Comparison of ENCODE assay signal across 11 cellular contexts in the genomic region with DNA sequence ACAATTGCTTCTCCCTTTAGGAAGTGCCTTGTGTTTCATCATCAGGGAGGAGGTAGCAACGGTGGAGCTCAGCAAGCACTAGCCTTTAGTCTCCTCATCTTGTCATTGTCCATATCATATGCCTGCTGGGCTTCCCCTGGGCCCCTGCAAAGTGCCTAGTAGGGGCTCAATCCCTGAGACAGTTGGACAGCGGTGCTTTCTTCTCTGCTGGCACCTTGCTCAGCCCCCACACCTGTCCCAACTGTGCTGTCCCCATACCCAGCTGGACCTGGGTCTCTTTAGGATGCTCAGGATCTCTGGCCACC. TPM values are rescaled to one million over a fixed set of nuclear protein-coding genes. Genes with fewer than 3 reads are reported as not detected.
A peak's percentile ranks its signal among the peaks of the same experiment; 100 is the strongest.
DNase-seq lines count a peak whose midpoint lies in the region; ATAC-seq and TF ChIP-seq lines count a peak whose summit lies in the region.
"Had no signal": no experiment of that assay in that cellular context is flagged by ENCODE, and none has a peak within 500 bp of the region (broad histone marks: within the 10 kb centered on the region; RNA-seq: fewer than 3 reads in every experiment).

No MANE protein-coding gene starts in this region.

- intact Hi-C loops in activated CD8-positive, alpha-beta T cell treated with anti-CD3 and anti-CD28 coated beads for 36 hours (cut with micrococcal nuclease): loop anchor here (5.0 kb wide), 1 partner anchor 64 kb away; no protein-coding TSS in a partner anchor
- intact Hi-C loops in mammary epithelial cell (cut with micrococcal nuclease): no loop called here

- CTCF ChIA-PET in activated CD8-positive, alpha-beta T cell treated with anti-CD3 and anti-CD28 coated beads for 36 hours (lab: Charles Lee): interaction anchor here (1.1 to 3.6 kb wide), 13 partner anchors 10 to 123 kb away, joined by 3 to 68 read pairs (median 7); partner anchors contain the start of genes ABCF2, CHPF2 and GBX1
- CTCF ChIA-PET in HEK293T (lab: Yijun Ruan, JAX) (interaction anchor here (0.9 to 2.3 kb wide), 2 partner anchors 9 to 16 kb away, joined by 4 to 26 read pairs; partner anchors contain the start of gene ABCF2), mammary epithelial cell (lab: Charles Lee; ENCODE audit: low non-redundant PET) (no interaction called here)

- peaks cover 40% of the 10 kb centered on the region for H3K4me1 ChIP-seq in CD4-positive, CD25-positive, alpha-beta regulatory T cell (ENCODE audit: control insufficient read depth, insufficient read depth, low read length, poor library complexity, severe bottlenecking)
- H3K4me1 ChIP-seq in DOHH2 (ENCODE audit: control insufficient read depth, low read length) (peaks cover 38% of the 10 kb centered on the region), mammary epithelial cell (ENCODE audit: insufficient read depth, low read length) (peaks cover 4% of the 10 kb centered on the region)

- peaks cover 9% of the 10 kb centered on the region for H3K27me3 ChIP-seq in CD4-positive, CD25-positive, alpha-beta regulatory T cell (ENCODE audit: control insufficient read depth, insufficient read depth, low read length)
- H3K27me3 ChIP-seq in DOHH2 (ENCODE audit: control insufficient read depth, low read length) (peaks cover 40% of the 10 kb centered on the region), mammary epithelial cell (ENCODE audit: insufficient read depth, low read length) (peaks cover 2% of the 10 kb centered on the region)
- H3K27me3 ChIP-seq: MG63 had no signal

- H3K36me3 Mint-ChIP-seq in CD4-positive, CD25-positive, alpha-beta regulatory T cell: no peaks in the 10 kb centered on the region
- H3K36me3 Mint-ChIP-seq in activated CD8-positive, alpha-beta T cell treated with anti-CD3 and anti-CD28 coated beads for 36 hours (ENCODE audit: low read depth): peaks cover 6% of the 10 kb centered on the region
- peaks cover 2% of the 10 kb centered on the region for H3K36me3 Mint-ChIP-seq in memory B cell

- H4K20me1 ChIP-seq in DOHH2 (ENCODE audit: control insufficient read depth, insufficient read depth, low read depth, low read length) (peaks cover 8% of the 10 kb centered on the region; the same call in 1 of the 2 replicates), mammary epithelial cell (ENCODE audit: insufficient read depth, low read length) (no peaks in the 10 kb centered on the region)

- H3K36me3 ChIP-seq in CD4-positive, CD25-positive, alpha-beta regulatory T cell (ENCODE audit: control insufficient read depth, insufficient read depth, low read length): peaks cover under 1% of the 10 kb centered on the region
- H3K36me3 ChIP-seq in DOHH2 (ENCODE audit: control insufficient read depth, low read length): peaks cover 6% of the 10 kb centered on the region; the same call in 1 of the 2 replicates
- peaks cover 2% of the 10 kb centered on the region for H3K36me3 ChIP-seq in mammary epithelial cell (ENCODE audit: insufficient read depth, low read length)
- H3K36me3 ChIP-seq: MG63 had no signal

- no peak overlapping the region for H3K9ac ChIP-seq in mammary epithelial cell (ENCODE audit: insufficient read depth, low read length)

- no peaks in the 10 kb centered on the region for H3K79me2 ChIP-seq in DOHH2 (ENCODE audit: control insufficient read depth, low read length)
- H3K79me2 ChIP-seq in mammary epithelial cell (ENCODE audit: insufficient read depth, low read length): peaks cover 1% of the 10 kb centered on the region

- no peak overlapping the region for H3K4me3 ChIP-seq in CD4-positive, CD25-positive, alpha-beta regulatory T cell (ENCODE audit: low read depth, low read length)
- H3K4me3 ChIP-seq in DOHH2 (ENCODE audit: low read length): peak overlapping the region; percentile 19; the same call in 1 of the 2 replicates
- no peak overlapping the region for H3K4me3 ChIP-seq in mammary epithelial cell (replicated peaks in 1 of 3; ENCODE audit: insufficient read depth in 1 of 3, low read depth in 2 of 3, low read length in 3 of 3)
- H3K4me3 ChIP-seq: MG63 had no signal

- BruUV-seq in mammary epithelial cell (replicated peaks; lab: Mats Ljungman, UMichigan): no TSS peak

- no peak overlapping the region for H3K27ac ChIP-seq in CD4-positive, CD25-positive, alpha-beta regulatory T cell (ENCODE audit: insufficient read depth, low read length, poor library complexity, severe bottlenecking)
- H3K27ac ChIP-seq in DOHH2 (ENCODE audit: low read depth, low read length): no peak overlapping the region
- H3K27ac ChIP-seq in mammary epithelial cell (ENCODE audit: insufficient read depth, low read depth, low read length): no peak overlapping the region

- no peak for DNase-seq in CD4-positive, CD25-positive, alpha-beta regulatory T cell
- DNase-seq in activated CD8-positive, alpha-beta T cell treated with anti-CD3 and anti-CD28 coated beads for 36 hours: no peak
- DNase-seq in memory B cell (ENCODE audit: low spot score in 2 of 2) (no peak), HEK293T (ENCODE audit: extremely low spot score) (no peak), NCI-H146 (lab: John Stamatoyannopoulos, UW) (no peak), mammary epithelial cell (no peak)
- DNase-seq: MG63 had no signal

- H3K9me2 ChIP-seq in DOHH2 (replicated peaks; ENCODE audit: control insufficient read depth, low read length): no peaks in the 10 kb centered on the region

- in situ Hi-C loops in mammary epithelial cell (cut with MboI; ENCODE audit: low sequenced_read_pairs in 2 of 2): no loop called here

- no peaks in the 10 kb centered on the region for H3F3A ChIP-seq in DOHH2 (ENCODE audit: control insufficient read depth, insufficient read depth)

- peak overlapping the region; percentile 54 for H3K4me2 ChIP-seq in DOHH2 (ENCODE audit: low read length)
- H3K4me2 ChIP-seq in mammary epithelial cell (ENCODE audit: insufficient read depth, low read depth, low read length): no peak overlapping the region

- peaks cover 0 to 2% (median 0%) of the 10 kb centered on the region in 7 donors for H3K9me3 Mint-ChIP-seq in CD4-positive, CD25-positive, alpha-beta regulatory T cell
- H3K9me3 Mint-ChIP-seq in activated CD8-positive, alpha-beta T cell treated with anti-CD3 and anti-CD28 coated beads for 36 hours: no peaks in the 10 kb centered on the region
- H3K9me3 Mint-ChIP-seq in memory B cell: no peaks in the 10 kb centered on the region

- POLR2A ChIA-PET in activated CD8-positive, alpha-beta T cell treated with anti-CD3 and anti-CD28 coated beads for 36 hours (lab: Charles Lee): interaction anchor here (1.0 to 2.9 kb wide), 3 partner anchors 10 to 24 kb away, joined by 3 to 23 read pairs (median 8); partner anchors contain the start of genes ABCF2 and CHPF2
- POLR2A ChIA-PET in HEK293T (lab: Yijun Ruan, JAX): interaction anchor here (1.2 to 3.5 kb wide), 4 partner anchors 9 to 16 kb away, joined by 3 to 29 read pairs (median 11); partner anchors contain the start of genes ABCF2 and CHPF2

- H3K27ac Mint-ChIP-seq in CD4-positive, CD25-positive, alpha-beta regulatory T cell: peak overlapping the region in 2 of 3 donors; percentile 71 to 88
- peak overlapping the region; percentile 77 for H3K27ac Mint-ChIP-seq in activated CD8-positive, alpha-beta T cell treated with anti-CD3 and anti-CD28 coated beads for 36 hours
- peak overlapping the region; percentile 46 for H3K27ac Mint-ChIP-seq in memory B cell

- 52% methylated on average over 2 of the region's 2 CpGs for WGBS in mammary epithelial cell (ENCODE audit: low coverage, missing lambda C conversion rate)

- dilution Hi-C loops in mammary epithelial cell (cut with HindIII; ENCODE audit: low sequenced_read_pairs): no loop called here

- no peak for ATAC-seq in CD4-positive, CD25-positive, alpha-beta regulatory T cell (ENCODE audit: low read depth in 2 of 2)
- ATAC-seq in activated CD8-positive, alpha-beta T cell treated with anti-CD3 and anti-CD28 coated beads for 36 hours: no peak
- ATAC-seq in memory B cell (ENCODE audit: low read depth): no peak
- ATAC-seq: Right ventricle myocardium inferior had no signal

- no peak for TF ChIP-seq CTCF in DOHH2 (IDR thresholded peaks at IDR 0.05; ENCODE audit: low read depth, low read length, poor library complexity, severe bottlenecking)
- TF ChIP-seq CTCF in activated CD8-positive, alpha-beta T cell treated with anti-CD3 and anti-CD28 coated beads for 36 hours (IDR thresholded peaks at IDR 0.05): no peak
- TF ChIP-seq CTCF in mammary epithelial cell (conservative IDR thresholded peaks at IDR 0.05 in 1 of 2, IDR thresholded peaks at IDR 0.05 in 1 of 2; ENCODE audit: extremely low read depth in 1 of 2, insufficient read depth in 1 of 2, low read depth in 1 of 2, low read length in 2 of 2): no peak

- no peak overlapping the region for H2AFZ ChIP-seq in mammary epithelial cell (ENCODE audit: low read depth, low read length)

- no peaks in the 10 kb centered on the region for H3K9me3 ChIP-seq in CD4-positive, CD25-positive, alpha-beta regulatory T cell (ENCODE audit: control insufficient read depth in 2 of 2, low read length in 2 of 2)
- no peaks in the 10 kb centered on the region for H3K9me3 ChIP-seq in DOHH2 (ENCODE audit: control insufficient read depth, insufficient read depth, low read length)
- no peaks in the 10 kb centered on the region for H3K9me3 ChIP-seq in mammary epithelial cell (replicated peaks; ENCODE audit: insufficient read depth, low read length)
- H3K9me3 ChIP-seq: MG63 had no signal

- H3K4me1 Mint-ChIP-seq in CD4-positive, CD25-positive, alpha-beta regulatory T cell: peaks cover 5 to 45% (median 17%) of the 10 kb centered on the region in 4 donors
- H3K4me1 Mint-ChIP-seq in activated CD8-positive, alpha-beta T cell treated with anti-CD3 and anti-CD28 coated beads for 36 hours (ENCODE audit: low read depth): peaks cover 31% of the 10 kb centered on the region
- peaks cover 25% of the 10 kb centered on the region for H3K4me1 Mint-ChIP-seq in memory B cell

- H3K27me3 Mint-ChIP-seq in CD4-positive, CD25-positive, alpha-beta regulatory T cell: peaks cover 39% of the 10 kb centered on the region
- H3K27me3 Mint-ChIP-seq in activated CD8-positive, alpha-beta T cell treated with anti-CD3 and anti-CD28 coated beads for 36 hours: peaks cover 15% of the 10 kb centered on the region
- H3K27me3 Mint-ChIP-seq in memory B cell: peaks cover 11% of the 10 kb centered on the region

- H3K4me3 Mint-ChIP-seq in CD4-positive, CD25-positive, alpha-beta regulatory T cell: peak overlapping the region; percentile 71 to 91 (median 82)
- H3K4me3 Mint-ChIP-seq in activated CD8-positive, alpha-beta T cell treated with anti-CD3 and anti-CD28 coated beads for 36 hours: peak overlapping the region; percentile 59
- H3K4me3 Mint-ChIP-seq in memory B cell: peak overlapping the region; percentile 81

RNA-seq across cellular contexts. Expression of gene SMARCD3, which starts 5.5 kb away (rescaled TPM):
- 4.7 TPM for total RNA-seq in CD4-positive, CD25-positive, alpha-beta regulatory T cell
- 1 to 10 TPM; 1.5 to 4.4 (median 2.1) TPM for polyA plus RNA-seq in CD4-positive, CD25-positive, alpha-beta regulatory T cell
- 1 to 10 TPM; 8.2 to 8.9 TPM for total RNA-seq in activated CD8-positive, alpha-beta T cell treated with anti-CD3 and anti-CD28 coated beads for 36 hours
- total RNA-seq in mammary epithelial cell: 10 to 100 TPM in 1 of 2 donors, 1 to 10 TPM in 1; 8.4 to 22.0 TPM
- polyA plus RNA-seq in mammary epithelial cell: 3.9 TPM
- polyA minus RNA-seq in mammary epithelial cell: 0.36 TPM

RNA-seq across cellular contexts. Expression of gene CHPF2, which starts 10.7 kb away (rescaled TPM):
- 38.8 TPM for total RNA-seq in CD4-positive, CD25-positive, alpha-beta regulatory T cell
- polyA plus RNA-seq in CD4-positive, CD25-positive, alpha-beta regulatory T cell: 10 to 100 TPM; 18.8 to 24.8 (median 23.0) TPM
- total RNA-seq in activated CD8-positive, alpha-beta T cell treated with anti-CD3 and anti-CD28 coated beads for 36 hours: 10 to 100 TPM; 23.7 to 27.3 TPM
- total RNA-seq in mammary epithelial cell: 10 to 100 TPM; 44.0 to 56.3 TPM
- polyA plus RNA-seq in mammary epithelial cell: 29.7 TPM
- 44.2 TPM for polyA minus RNA-seq in mammary epithelial cell

RNA-seq across cellular contexts. Expression of gene ABCF2, which starts 16.0 kb away (rescaled TPM):
- 16.3 TPM for total RNA-seq in CD4-positive, CD25-positive, alpha-beta regulatory T cell
- 10 to 100 TPM; 25.9 to 31.4 (median 29.7) TPM for polyA plus RNA-seq in CD4-positive, CD25-positive, alpha-beta regulatory T cell
- 10 to 100 TPM; 48.1 to 56.2 TPM for total RNA-seq in activated CD8-positive, alpha-beta T cell treated with anti-CD3 and anti-CD28 coated beads for 36 hours
- total RNA-seq in mammary epithelial cell: 10 to 100 TPM; 62.5 to 77.0 TPM
- 61.2 TPM for polyA plus RNA-seq in mammary epithelial cell
- 56.1 TPM for polyA minus RNA-seq in mammary epithelial cell

RNA-seq across cellular contexts. Expression of gene H2BK1, which starts 32.7 kb away (rescaled TPM):
- total RNA-seq in CD4-positive, CD25-positive, alpha-beta regulatory T cell: 3.8 TPM
- not detected for polyA plus RNA-seq in CD4-positive, CD25-positive, alpha-beta regulatory T cell
- total RNA-seq in activated CD8-positive, alpha-beta T cell treated with anti-CD3 and anti-CD28 coated beads for 36 hours: not detected
- not detected for total RNA-seq in mammary epithelial cell
- not detected for polyA plus RNA-seq in mammary epithelial cell
- not detected for polyA minus RNA-seq in mammary epithelial cell
- total RNA-seq: mesenteric fat pad, NCI-H460, Right ventricle myocardium inferior had no signal

RNA-seq across cellular contexts. Expression of gene ASB10, which starts 55.9 kb away (rescaled TPM):
- total RNA-seq in CD4-positive, CD25-positive, alpha-beta regulatory T cell: not detected
- not detected for polyA plus RNA-seq in CD4-positive, CD25-positive, alpha-beta regulatory T cell
- total RNA-seq in activated CD8-positive, alpha-beta T cell treated with anti-CD3 and anti-CD28 coated beads for 36 hours: not detected
- not detected for total RNA-seq in mammary epithelial cell
- polyA plus RNA-seq in mammary epithelial cell: not detected
- not detected for polyA minus RNA-seq in mammary epithelial cell
- total RNA-seq: mesenteric fat pad, NCI-H460 had no signal
